ENCODE assay signal across 30 cellular contexts in genomic region chr2:54275541-54275940, GRCh38. TPM values are rescaled to one million over a fixed set of nuclear protein-coding genes. Genes with fewer than 3 reads are reported as not detected.
DNase-seq lines count a peak whose midpoint lies in the region; FAIRE-seq and TF ChIP-seq lines count a peak whose summit lies in the region.
"Had no signal": no experiment of that assay in that cellular context is flagged by ENCODE, and none has a peak within 500 bp of the region (broad histone marks: within the 10 kb centered on the region; RNA-seq: fewer than 3 reads in every experiment).

No MANE protein-coding gene starts in this region.

- peak overlapping the region; percentile 32 for H3K27ac Mint-ChIP-seq in MCF 10A (ENCODE audit: low read depth, unreplicated experiment)
- H3K27ac Mint-ChIP-seq: activated CD4-positive, alpha-beta T cell treated with anti-CD3 and anti-CD28 coated beads, Interleukin-2, amount 10 ng/mL, durations not matched to agents 7 days and 5 days; naive B cell had no signal

- H3K36me3 Mint-ChIP-seq in MCF 10A (ENCODE audit: insufficient read depth, unreplicated experiment), result peaks cover 6% of the 10 kb centered on the region

- intact Hi-C loops in MCF 10A (cut with micrococcal nuclease) (no loop called here), breast epithelium (cut with DNase I; ENCODE audit: low total_unique reads) (no loop called here)

- H3K4me1 ChIP-seq in breast epithelium (no peaks in the 10 kb centered on the region), SJCRH30 (peaks cover 15% of the 10 kb centered on the region)
- H3K4me1 ChIP-seq: BLaER1, esophagus muscularis mucosa, foreskin keratinocyte had no signal

- no peak for TF ChIP-seq POLR2A in breast epithelium (IDR thresholded peaks at IDR 0.05)

- TF ChIP-seq CTCF in MCF 10A (IDR thresholded peaks at IDR 0.05; ENCODE audit: unreplicated experiment) (no peak), breast epithelium (IDR thresholded peaks at IDR 0.05) (no peak), D721Med (IDR thresholded peaks at IDR 0.05; ENCODE audit: insufficient read depth, missing control alignments) (no peak)

- H3K4me3 ChIP-seq in breast epithelium (no peak overlapping the region), SJCRH30 (no peak overlapping the region)
- H3K4me3 ChIP-seq: BLaER1, esophagus muscularis mucosa, hepatocyte, skin epidermis had no signal

- DNase-seq in MCF 10A (ENCODE audit: unreplicated experiment) (no peak), breast epithelium (ENCODE audit: low spot score in 2 of 2) (no peak), SJCRH30 (no peak), frontal cortex (ENCODE audit: low spot score in 2 of 2) (no peak), superior temporal gyrus (ENCODE audit: extremely low spot score) (peak; percentile 63), D721Med (ENCODE audit: insufficient read length, low spot score) (no peak), AG08395 (ENCODE audit: low spot score) (no peak)
- no peak for DNase-seq in NK-92 treated with Interleukin-12 subunit alpha and Interleukin-12 subunit beta, amount 100 ng/mL, for 24 hours (lab: John Stamatoyannopoulos, UW)
- DNase-seq: activated CD4-positive, alpha-beta T cell treated with anti-CD3 and anti-CD28 coated beads, Interleukin-2, amount 10 ng/mL, durations not matched to agents 7 days and 5 days; activated naive CD4-positive, alpha-beta T cell treated with anti-CD3 and anti-CD28 coated beads, Interleukin-2, amount 50 U/mL, for 16 hours; activated T-cell treated with anti-CD3 and anti-CD28 coated beads, Interleukin-2, amount 50 U/mL, for 48 hours; cortex of kidney; DMS79 treated with DMSO at 0.1 percent for 48 hours; foreskin keratinocyte; Kasumi-1; left colon; naive B cell; NCI-H446 treated with DMSO at 0.1 percent for 48 hours; PC-3; SHP77 treated with DMSO at 0.1 percent for 48 hours; stimulated activated CD8-positive, alpha-beta memory T cell treated with anti-CD3 and anti-CD28 coated beads, Interleukin-4, amount 100 ng/mL, for 48 hours; stimulated activated naive CD8-positive, alpha-beta T cell treated with anti-CD3 and anti-CD28 coated beads, Interleukin-15, amount 100 ng/mL, for 72 hours; T1000; trophoblast cell; WERI-Rb-1 had no signal

- H3K27ac ChIP-seq in breast epithelium, result no peak overlapping the region
- H3K27ac ChIP-seq in SJCRH30, result peak overlapping the region; percentile 62
- H3K27ac ChIP-seq: BLaER1, esophagus muscularis mucosa, foreskin keratinocyte, hepatocyte, skin epidermis, WERI-Rb-1 had no signal

- peaks cover 5% of the 10 kb centered on the region for H3K9me3 Mint-ChIP-seq in MCF 10A (ENCODE audit: unreplicated experiment)

- BruUV-seq in MCF 10A (replicated peaks; lab: Mats Ljungman, UMichigan), result no TSS peak

- POLR2A ChIA-PET in MCF 10A (lab: Yijun Ruan, JAX), result interaction anchor here (0.7 kb wide), 1 partner anchor 161 kb away, joined by 3 read pairs; no protein-coding TSS in a partner anchor

- H3K4me3 Mint-ChIP-seq in MCF 10A (ENCODE audit: unreplicated experiment), result no peak overlapping the region
- H3K4me3 Mint-ChIP-seq: activated CD4-positive, alpha-beta T cell treated with anti-CD3 and anti-CD28 coated beads, Interleukin-2, amount 10 ng/mL, durations not matched to agents 7 days and 5 days; naive B cell; stimulated activated naive CD8-positive, alpha-beta T cell treated with anti-CD3 and anti-CD28 coated beads, Interleukin-15, amount 100 ng/mL, for 72 hours had no signal

- no peaks in the 10 kb centered on the region for H3K27me3 Mint-ChIP-seq in MCF 10A (ENCODE audit: insufficient read depth, unreplicated experiment)
- H3K27me3 Mint-ChIP-seq: activated CD4-positive, alpha-beta T cell treated with anti-CD3 and anti-CD28 coated beads, Interleukin-2, amount 10 ng/mL, durations not matched to agents 7 days and 5 days; naive B cell; stimulated activated naive CD8-positive, alpha-beta T cell treated with anti-CD3 and anti-CD28 coated beads, Interleukin-15, amount 100 ng/mL, for 72 hours had no signal

- no peaks in the 10 kb centered on the region for H3K9me3 ChIP-seq in breast epithelium
- H3K9me3 ChIP-seq in SJCRH30 (replicated peaks), result peaks cover 5% of the 10 kb centered on the region; the same call in 1 of the 2 replicates
- H3K9me3 ChIP-seq: esophagus muscularis mucosa had no signal

- H3K27me3 ChIP-seq in breast epithelium (no peaks in the 10 kb centered on the region), SJCRH30 (no peaks in the 10 kb centered on the region)
- H3K27me3 ChIP-seq: BLaER1, esophagus muscularis mucosa, foreskin keratinocyte, hepatocyte had no signal

- FAIRE-seq in frontal cortex (lab: Jason Lieb, UNC) (peak; percentile 13), D721Med (lab: Jason Lieb, UNC) (no peak)
- FAIRE-seq: GM19239 had no signal

- no peaks in the 10 kb centered on the region for H3K4me1 Mint-ChIP-seq in MCF 10A (ENCODE audit: insufficient read depth, unreplicated experiment)

- CTCF ChIA-PET in MCF 10A (lab: Yijun Ruan, JAX), result interaction anchor here (0.6 to 0.8 kb wide), 2 partner anchors 16 to 41 kb away, joined by 3 to 4 read pairs; no protein-coding TSS in a partner anchor

- H3K36me3 ChIP-seq in breast epithelium (no peaks in the 10 kb centered on the region), SJCRH30 (no peaks in the 10 kb centered on the region)
- H3K36me3 ChIP-seq: BLaER1, esophagus muscularis mucosa, WERI-Rb-1 had no signal

RNA-seq across cellular contexts. Expression of gene TSPYL6, which starts 19.5 kb away (rescaled TPM):
- total RNA-seq in MCF 10A (2022) (not detected in 2 replicates), breast epithelium (not detected), frontal cortex (not detected)
- total RNA-seq in SJCRH30 (2014; rRNA removed; shearing (Covaris generic)), result 0.03 and 0.10 TPM in 2 replicates
- total RNA-seq: activated CD4-positive, alpha-beta T cell treated with anti-CD3 and anti-CD28 coated beads, Interleukin-2, amount 10 ng/mL, durations not matched to agents 7 days and 5 days; esophagus muscularis mucosa; foreskin keratinocyte; hepatocyte; left colon; PC-3 had no signal
